Comparison of ENCODE assay signal across 6 cellular contexts in genomic region chr22:18558516-18558915, GRCh38. TPM values are rescaled to one million over a fixed set of nuclear protein-coding genes. Genes with fewer than 3 reads are reported as not detected.
"Had no signal": no experiment of that assay in that cellular context is flagged by ENCODE, and none has a peak within 500 bp of the region (broad histone marks: within the 10 kb centered on the region; RNA-seq: fewer than 3 reads in every experiment).

No MANE protein-coding gene starts in this region.

RNA-seq across cellular contexts. Expression of gene TMEM191B, which starts 30.9 kb away (rescaled TPM):
- total RNA-seq: T-helper 2 cell treated with Interferon-gamma antibody and Interleukin-4, amounts not matched to agents 100 ng/mL and 5 ng/mL, for 36 hours had no signal

RNA-seq across cellular contexts. Expression of gene GGTLC3, which starts 40.6 kb away (rescaled TPM):
- total RNA-seq: activated CD4-positive, alpha-beta memory T cell treated with anti-CD3 and anti-CD28 coated beads for 36 hours; activated CD4-positive, alpha-beta T cell treated with anti-CD3 and anti-CD28 coated beads, Interleukin-2, amount 10 ng/mL, durations not matched to agents 7 days and 5 days; activated naive CD4-positive, alpha-beta T cell treated with anti-CD3 and anti-CD28 coated beads, Interleukin-2, amount 50 U/mL, for 72 hours; activated T-cell treated with anti-CD3 and anti-CD28 coated beads, Interleukin-2, amount 50 U/mL, for 4 hours; astrocyte; T-helper 2 cell treated with Interferon-gamma antibody and Interleukin-4, amounts not matched to agents 100 ng/mL and 5 ng/mL, for 36 hours had no signal
